Comparison of ENCODE assay signal across 13 cellular contexts in the genomic region with DNA sequence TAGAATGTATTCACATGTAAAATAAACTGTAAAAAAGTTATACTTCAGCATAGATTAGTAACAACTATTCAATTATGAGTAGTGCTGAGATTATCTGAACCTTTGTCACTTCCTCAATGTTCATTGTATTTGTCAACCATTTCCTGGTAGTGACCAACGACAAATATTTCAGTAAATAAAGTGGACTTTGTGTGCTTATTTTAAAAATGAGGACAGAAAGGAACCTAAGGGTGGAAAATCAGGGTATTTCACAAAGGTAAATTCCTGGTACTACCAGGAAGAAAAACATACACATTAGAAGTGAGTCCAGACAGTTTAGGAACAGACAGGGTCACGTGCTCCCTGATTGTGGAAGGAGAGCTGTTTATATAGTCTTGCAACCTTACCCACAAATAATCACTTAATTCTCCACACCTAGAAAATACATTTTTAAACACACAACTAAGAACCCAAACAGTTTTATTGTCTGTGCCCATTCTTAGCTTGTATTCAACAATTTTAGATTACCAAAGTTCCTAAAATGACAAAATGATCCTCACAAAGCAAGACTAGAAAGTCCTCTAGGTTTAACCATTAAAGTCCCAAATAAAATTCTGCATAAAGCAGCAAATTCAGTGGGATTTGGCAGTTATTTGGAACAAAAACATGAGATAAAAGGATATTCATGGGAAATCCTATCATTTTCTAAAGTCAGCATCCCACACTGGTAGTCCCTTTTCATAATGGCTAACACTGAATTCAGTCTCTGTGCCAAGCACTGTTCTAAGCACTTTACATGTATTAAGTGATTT. TPM values are rescaled to one million over a fixed set of nuclear protein-coding genes. Genes with fewer than 3 reads are reported as not detected.
DNase-seq lines count a peak whose midpoint lies in the region; ATAC-seq and TF ChIP-seq lines count a peak whose summit lies in the region.
"Had no signal": no experiment of that assay in that cellular context is flagged by ENCODE, and none has a peak within 500 bp of the region (broad histone marks: within the 10 kb centered on the region; RNA-seq: fewer than 3 reads in every experiment).

No MANE protein-coding gene starts in this region.

- H3K4me3 ChIP-seq in OCI-LY7 (ENCODE audit: low read depth, low read length, poor library complexity, severe bottlenecking) (peak overlapping the region; percentile 4), spleen (peak overlapping the region in 1 of 8 donors; percentile 8), testis (no peak overlapping the region)
- H3K4me3 ChIP-seq: thoracic aorta had no signal

- TF ChIP-seq POLR2A in spleen (IDR thresholded peaks at IDR 0.05), result no peak
- no peak for TF ChIP-seq POLR2A in testis (IDR thresholded peaks at IDR 0.05)

- H4K20me1 ChIP-seq in OCI-LY7 (ENCODE audit: insufficient read depth, low read length), result peaks cover 33% of the 10 kb centered on the region; the same call in 1 of the 2 replicates

- peak overlapping the region; percentile 63 for H3K27ac ChIP-seq in OCI-LY7 (ENCODE audit: low read depth, low read length, poor library complexity, severe bottlenecking)
- H3K27ac ChIP-seq in spleen, result peak overlapping the region in 7 of 8 donors; percentile 55 to 84 (median 74)
- peak overlapping the region in 1 of 2 donors; percentile 17 for H3K27ac ChIP-seq in testis
- H3K27ac ChIP-seq: thoracic aorta had no signal

- H3K36me3 ChIP-seq in OCI-LY7 (ENCODE audit: insufficient read depth, low read length) (peaks cover 86% of the 10 kb centered on the region), spleen (peaks cover 0 to 5% (median 0%) of the 10 kb centered on the region in 6 donors), testis (ENCODE audit: low read depth, missing control alignments) (no peaks in the 10 kb centered on the region)
- H3K36me3 ChIP-seq: thoracic aorta had no signal

- peaks cover 85% of the 10 kb centered on the region for H3K4me1 Mint-ChIP-seq in activated T-cell treated with anti-CD3 and anti-CD28 coated beads, Interleukin-2, amount 50 U/mL, for 24 hours (ENCODE audit: low read depth)

- H3K4me2 ChIP-seq in OCI-LY7 (ENCODE audit: low read length), result peak overlapping the region; percentile 42

- no peaks in the 10 kb centered on the region for H3K27me3 Mint-ChIP-seq in activated T-cell treated with anti-CD3 and anti-CD28 coated beads, Interleukin-2, amount 50 U/mL, for 24 hours

- CTCF ChIA-PET in OCI-LY7 (lab: Charles Lee; ENCODE audit: unreplicated experiment), result no interaction called here

- no peak for DNase-seq in activated T-cell treated with anti-CD3 and anti-CD28 coated beads, Interleukin-2, amount 50 U/mL, for 24 hours
- no peak for DNase-seq in activated T-cell treated with anti-CD3 and anti-CD28 coated beads, Interleukin-2, amount 50 U/mL, for 1 hour
- DNase-seq in OCI-LY7 (ENCODE audit: low spot score), result no peak
- DNase-seq in spleen, result no peak
- no peak for DNase-seq in testis
- DNase-seq in COLO668 (lab: John Stamatoyannopoulos, UW; ENCODE audit: unreplicated experiment), result no peak
- DNase-seq: activated naive CD4-positive, alpha-beta T cell treated with anti-CD3 and anti-CD28 coated beads, Interleukin-2, amount 50 U/mL, for 16 hours; effector memory CD4-positive, alpha-beta T cell; NCI-H146 had no signal

- peak overlapping the region; percentile 93 for H3K27ac Mint-ChIP-seq in activated T-cell treated with anti-CD3 and anti-CD28 coated beads, Interleukin-2, amount 50 U/mL, for 24 hours

- peaks cover 100% of the 10 kb centered on the region for H3K79me2 ChIP-seq in OCI-LY7 (ENCODE audit: insufficient read depth, low read depth, low read length)

- H3K9me3 Mint-ChIP-seq in activated T-cell treated with anti-CD3 and anti-CD28 coated beads, Interleukin-2, amount 50 U/mL, for 24 hours, result no peaks in the 10 kb centered on the region
- H3K9me3 Mint-ChIP-seq: neural crest cell had no signal

- H3K36me3 Mint-ChIP-seq in activated T-cell treated with anti-CD3 and anti-CD28 coated beads, Interleukin-2, amount 50 U/mL, for 24 hours (ENCODE audit: low read depth), result peaks cover 17% of the 10 kb centered on the region

- intact Hi-C loops in OCI-LY7 (cut with micrococcal nuclease; ENCODE audit: unreplicated experiment), result no loop called here
- intact Hi-C loops in spleen (cut with DNase I; ENCODE audit: low total_unique reads), result no loop called here
- intact Hi-C loops in testis (cut with DNase I; ENCODE audit: low total_unique reads), result no loop called here

- TF ChIP-seq CTCF in OCI-LY7 (conservative IDR thresholded peaks at IDR 0.05; ENCODE audit: low read length) (no peak), spleen (IDR thresholded peaks at IDR 0.05 in 8 of 11, conservative IDR thresholded peaks at IDR 0.05 in 3 of 11) (no peak), testis (IDR thresholded peaks at IDR 0.05) (no peak)

- H3K4me1 ChIP-seq in OCI-LY7 (ENCODE audit: insufficient read depth, low read length, poor library complexity, severe bottlenecking), result peaks cover 98% of the 10 kb centered on the region
- H3K4me1 ChIP-seq in spleen, result peaks cover 22 to 98% (median 75%) of the 10 kb centered on the region in 6 donors
- H3K4me1 ChIP-seq in testis, result peaks cover 22% of the 10 kb centered on the region

- no peaks in the 10 kb centered on the region for H3K9me2 ChIP-seq in OCI-LY7 (ENCODE audit: insufficient read depth, low read length)

- ATAC-seq in esophagus mucosa, result peak; percentile 52
- no peak for ATAC-seq in HG03108 (IDR thresholded peaks at IDR 0.05; ENCODE audit: unreplicated experiment)

- whole genome bisulfite sequencing in spleen, 5 donors, result 20 to 54% (median 37%) methylated on average over 2 of the region's 2 CpGs
- WGBS in testis, 2 donors, result 59 to 64% methylated on average over 2 of the region's 2 CpGs

- no TSS peak for BruUV-seq in OCI-LY7 (replicated peaks; lab: Mats Ljungman, UMichigan)

- no peak overlapping the region for H2AFZ ChIP-seq in OCI-LY7 (ENCODE audit: low read length)

- POLR2A ChIA-PET in OCI-LY7 (lab: Charles Lee), result interaction anchor here (0.6 to 2.4 kb wide), 6 partner anchors 10 to 66 kb away, joined by 3 to 11 read pairs (median 5); no protein-coding TSS in a partner anchor

- H3K27me3 ChIP-seq in spleen (replicated peaks in 1 of 7) (no peaks in the 10 kb centered on the region), testis (no peaks in the 10 kb centered on the region)

- H3K4me3 Mint-ChIP-seq in activated T-cell treated with anti-CD3 and anti-CD28 coated beads, Interleukin-2, amount 50 U/mL, for 24 hours, result no peak overlapping the region
- H3K4me3 Mint-ChIP-seq: neural crest cell had no signal

- no peaks in the 10 kb centered on the region; the same call in 1 of the 2 replicates for H3K9me3 ChIP-seq in OCI-LY7 (ENCODE audit: low read length)
- H3K9me3 ChIP-seq in spleen, result no peaks in the 10 kb centered on the region
- no peaks in the 10 kb centered on the region for H3K9me3 ChIP-seq in testis
- H3K9me3 ChIP-seq: thoracic aorta had no signal

RNA-seq across cellular contexts. Expression of a gene that starts 28.2 kb away (rescaled TPM):
- total RNA-seq in OCI-LY7 (2014; rRNA removed; shearing (Covaris generic)), result 108 and 110 TPM in 2 replicates
- total RNA-seq in OCI-LY7 (2022) (174 and 211 TPM in 2 replicates), esophagus mucosa (55.0 TPM), spleen (10 to 100 TPM; 52.5 to 70.1 (median 59.3) TPM), testis (10 to 100 TPM; 40.9 to 48.0 TPM)
- polyA plus RNA-seq in spleen (10 to 100 TPM; 14.5 to 17.2 (median 16.0) TPM), testis (ENCODE audit: insufficient read depth, low read depth, low replicate concordance) (22.4 TPM)
